ENCODE assay signal across 10 cellular contexts in the genomic region with DNA sequence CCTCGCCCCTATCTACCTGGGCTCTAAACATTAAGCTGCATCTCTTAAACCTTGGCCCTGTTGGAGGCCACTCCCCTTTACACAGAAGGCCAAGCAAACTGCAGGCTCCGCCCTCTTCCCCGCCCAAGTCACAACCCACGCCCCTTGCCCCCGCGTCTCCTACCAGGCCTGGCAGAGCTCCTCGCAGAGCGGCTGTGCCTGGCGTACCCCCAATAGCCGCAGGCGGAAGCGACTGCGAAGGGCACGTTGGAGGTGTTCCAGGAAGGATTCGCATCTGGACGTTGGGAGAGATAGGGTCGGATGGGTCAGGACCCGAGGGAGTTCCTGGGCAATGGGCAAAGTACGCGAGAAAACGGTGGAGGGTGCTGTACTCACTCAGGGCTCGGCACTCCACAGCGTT. TPM values are rescaled to one million over a fixed set of nuclear protein-coding genes. Genes with fewer than 3 reads are reported as not detected.
DNase-seq lines count a peak whose midpoint lies in the region; ATAC-seq, FAIRE-seq and TF ChIP-seq lines count a peak whose summit lies in the region.
"Had no signal": no experiment of that assay in that cellular context is flagged by ENCODE, and none has a peak within 500 bp of the region (broad histone marks: within the 10 kb centered on the region; RNA-seq: fewer than 3 reads in every experiment).

No MANE protein-coding gene starts in this region.

- TF ChIP-seq EP300 in GM12878 (IDR thresholded peaks at IDR 0.05; ENCODE audit: borderline replicate concordance in 1 of 2, control insufficient read depth in 1 of 2, low read depth in 2 of 2, low read length in 2 of 2), result no peak

- TF ChIP-seq CTCF in GM12878 (IDR thresholded peaks at IDR 0.05 in 2 of 3, conservative IDR thresholded peaks at IDR 0.05 in 1 of 3; ENCODE audit: control insufficient read depth in 2 of 3, extremely low read depth in 1 of 3, insufficient read depth in 1 of 3, low read depth in 3 of 3, low read length in 3 of 3), result no peak

- POLR2A ChIA-PET in GM12878 (lab: Charles Lee), result no interaction called here

- SMC1A ChIA-PET in GM12878 (lab: Charles Lee; ENCODE audit: uncharacterized antibody, unreplicated experiment), result interaction anchor here (0.6 kb wide), 1 partner anchor 1460 kb away, joined by 3 read pairs; no protein-coding TSS in a partner anchor

- no peak overlapping the region for H3K4me2 ChIP-seq in GM12878 (ENCODE audit: control insufficient read depth, insufficient read depth)

- peaks cover 2 to 7% of the 10 kb centered on the region in 2 experiments; a peak in 1 of 4 replicates for H3K27me3 ChIP-seq in GM12878 (replicated peaks in 1 of 2; ENCODE audit: control insufficient read depth in 2 of 2, insufficient read depth in 2 of 2, low read length in 1 of 2)

- no peak overlapping the region for H3K4me3 ChIP-seq in GM12878

- H3K79me2 ChIP-seq in GM12878 (ENCODE audit: control insufficient read depth, insufficient read depth, low read length), result no peaks in the 10 kb centered on the region

- no peak overlapping the region for H2AFZ ChIP-seq in GM12878 (ENCODE audit: control insufficient read depth, low read depth, low read length)

- H3K9ac ChIP-seq in GM12878 (ENCODE audit: control insufficient read depth, insufficient read depth, low read length), result no peak overlapping the region

- H3K27me3 Mint-ChIP-seq in activated T-cell treated with anti-CD3 and anti-CD28 coated beads, Interleukin-2, amount 50 U/mL, for 24 hours, result peaks cover 88% of the 10 kb centered on the region

- H3K27ac ChIP-seq in GM12878 (ENCODE audit: control insufficient read depth, insufficient read depth), result no peak overlapping the region

- H4K20me1 ChIP-seq in GM12878 (ENCODE audit: control insufficient read depth, insufficient read depth), result no peaks in the 10 kb centered on the region

- intact Hi-C loops in GM12878 (cut with micrococcal nuclease; ENCODE audit: unreplicated experiment), result no loop called here
- intact Hi-C loops in left ventricle myocardium superior (cut with micrococcal nuclease), result no loop called here

- ATAC-seq in GM12878 (peak; percentile 84), GM18858 (IDR thresholded peaks at IDR 0.05; ENCODE audit: unreplicated experiment) (no peak), left ventricle myocardium superior (no peak)
- peak; percentile 59 for ATAC-seq in stimulated activated effector memory CD8-positive, alpha-beta T cell treated with anti-CD3 and anti-CD28 coated beads, Interleukin-12 subunit alpha, Interleukin-12 subunit beta, amount 100 ng/mL, for 72 hours

- CTCF ChIA-PET in GM12878 (lab: Yijun Ruan, JAX), result interaction anchor here (0.6 to 4.2 kb wide), 4 partner anchors 9 to 137 kb away, joined by 3 to 19 read pairs (median 5); no protein-coding TSS in a partner anchor

- peak; percentile 51 for DNase-seq in activated T-cell treated with anti-CD3 and anti-CD28 coated beads, Interleukin-2, amount 50 U/mL, for 24 hours
- DNase-seq in activated T-cell treated with anti-CD3 and anti-CD28 coated beads for 4 hours, result no peak
- peak; percentile 28 for DNase-seq in NCI-H226
- no peak for DNase-seq in GM12878 (ENCODE audit: low read depth, low spot score)
- peak in 1 of 2 donors; percentile 64 for DNase-seq in stimulated activated effector memory CD8-positive, alpha-beta T cell treated with anti-CD3 and anti-CD28 coated beads, Interleukin-12 subunit alpha, Interleukin-12 subunit beta, amount 100 ng/mL, for 72 hours (ENCODE audit: low spot score in 2 of 2)
- DNase-seq in hepatic stellate cell (ENCODE audit: low spot score), result no peak
- no peak for DNase-seq in left ventricle myocardium superior
- DNase-seq: NCI-H1048 had no signal

- RAD21 ChIA-PET in GM12878 (lab: Charles Lee; ENCODE audit: unreplicated experiment), result interaction anchor here (1.1 kb wide), 2 partner anchors 32 to 68 kb away, joined by 3 read pairs; no protein-coding TSS in a partner anchor

- H3K4me1 Mint-ChIP-seq in activated T-cell treated with anti-CD3 and anti-CD28 coated beads, Interleukin-2, amount 50 U/mL, for 24 hours (ENCODE audit: low read depth), result peaks cover 17% of the 10 kb centered on the region
- H3K4me1 Mint-ChIP-seq in stimulated activated effector memory CD8-positive, alpha-beta T cell treated with anti-CD3 and anti-CD28 coated beads, Interleukin-12 subunit alpha, Interleukin-12 subunit beta, amount 100 ng/mL, for 72 hours, result peaks cover 33% of the 10 kb centered on the region

- H3K9me3 ChIP-seq in GM12878 (replicated peaks; ENCODE audit: control insufficient read depth, insufficient read depth, low read length), result no peaks in the 10 kb centered on the region

- no peak overlapping the region for H3K4me3 Mint-ChIP-seq in activated T-cell treated with anti-CD3 and anti-CD28 coated beads, Interleukin-2, amount 50 U/mL, for 24 hours
- H3K4me3 Mint-ChIP-seq in stimulated activated effector memory CD8-positive, alpha-beta T cell treated with anti-CD3 and anti-CD28 coated beads, Interleukin-12 subunit alpha, Interleukin-12 subunit beta, amount 100 ng/mL, for 72 hours, result no peak overlapping the region
- H3K4me3 Mint-ChIP-seq: CD4-positive, CD25-positive, alpha-beta regulatory T cell had no signal

- in situ Hi-C loops in GM12878 (cut with MboI), result no loop called here

- no peak overlapping the region for H3K27ac Mint-ChIP-seq in activated T-cell treated with anti-CD3 and anti-CD28 coated beads, Interleukin-2, amount 50 U/mL, for 24 hours
- H3K27ac Mint-ChIP-seq in stimulated activated effector memory CD8-positive, alpha-beta T cell treated with anti-CD3 and anti-CD28 coated beads, Interleukin-12 subunit alpha, Interleukin-12 subunit beta, amount 100 ng/mL, for 72 hours, result no peak overlapping the region
- H3K27ac Mint-ChIP-seq: CD4-positive, CD25-positive, alpha-beta regulatory T cell had no signal

- H3K9me3 Mint-ChIP-seq in activated T-cell treated with anti-CD3 and anti-CD28 coated beads, Interleukin-2, amount 50 U/mL, for 24 hours, result no peaks in the 10 kb centered on the region
- no peaks in the 10 kb centered on the region for H3K9me3 Mint-ChIP-seq in stimulated activated effector memory CD8-positive, alpha-beta T cell treated with anti-CD3 and anti-CD28 coated beads, Interleukin-12 subunit alpha, Interleukin-12 subunit beta, amount 100 ng/mL, for 72 hours

- FAIRE-seq in GM12878 (lab: Jason Lieb, UNC), result no peak

- no peak for TF ChIP-seq RAD21 in GM12878 (IDR thresholded peaks at IDR 0.05; ENCODE audit: insufficient read depth, low read depth, low read length)

- no TSS peak for BruUV-seq in GM12878 (replicated peaks; lab: Mats Ljungman, UMichigan)

- WGBS in GM12878 (ENCODE audit: insufficient coverage, insufficient replicate concordance, low lambda C conversion rate, missing lambda C conversion rate), result 30% methylated on average over 23 of the region's 23 CpGs

- TF ChIP-seq POLR2A in GM12878 (IDR thresholded peaks at IDR 0.05; ENCODE audit: low read depth, low read length), result no peak

- no peaks in the 10 kb centered on the region for H3K4me1 ChIP-seq in GM12878 (ENCODE audit: control insufficient read depth, insufficient read depth, low read length)

- no peaks in the 10 kb centered on the region for H3K36me3 ChIP-seq in GM12878 (ENCODE audit: control insufficient read depth in 2 of 2, insufficient read depth in 2 of 2, low read length in 1 of 2)

- H3K36me3 Mint-ChIP-seq in activated T-cell treated with anti-CD3 and anti-CD28 coated beads, Interleukin-2, amount 50 U/mL, for 24 hours (ENCODE audit: low read depth), result no peaks in the 10 kb centered on the region
- H3K36me3 Mint-ChIP-seq in stimulated activated effector memory CD8-positive, alpha-beta T cell treated with anti-CD3 and anti-CD28 coated beads, Interleukin-12 subunit alpha, Interleukin-12 subunit beta, amount 100 ng/mL, for 72 hours, result no peaks in the 10 kb centered on the region
- H3K36me3 Mint-ChIP-seq: CD4-positive, CD25-positive, alpha-beta regulatory T cell had no signal

RNA-seq across cellular contexts. Expression of gene RTBDN, which starts 5.9 kb away (rescaled TPM):
- not detected in 2 replicates for total RNA-seq in GM12878 (2013; cell fraction: nucleolus; rRNA removed)
- total RNA-seq in GM12878 (2014; rRNA removed), result 0.45 and 0.87 TPM in 2 replicates
- total RNA-seq in GM12878 (2014; rRNA removed; fragmentation: Illumina TruSeq; extraction: Trizol), result not detected in 2 replicates
- not detected in 2 replicates for total RNA-seq in GM12878 (2021)
- polyA plus RNA-seq in GM12878 (2011; ENCODE audit: low read depth), result not detected
- polyA plus RNA-seq in GM12878 (2011; rRNA removed), result not detected in 2 replicates
- polyA plus RNA-seq in GM12878 (2011; cell fraction: cytosol; rRNA removed), result not detected in 2 replicates
- polyA plus RNA-seq in GM12878 (2011; cell fraction: nucleus; rRNA removed), result not detected in 2 replicates
- polyA plus RNA-seq in GM12878 (2012), result not detected in 2 replicates
- polyA plus RNA-seq in GM12878 (2014; fragmentation: Illumina TruSeq; extraction: Trizol), result not detected in 2 replicates
- polyA plus RNA-seq in GM12878 (2014; fragmentation: Nextera tagmentation; extraction: Ambion mirVana), result not detected
- not detected in 2 replicates for polyA plus RNA-seq in GM12878 (2014; rRNA removed)
- not detected for polyA plus RNA-seq in GM12878 (2016; fragmentation: Nextera tagmentation; extraction: Ambion mirVana)
- polyA minus RNA-seq in GM12878 (2011; rRNA and poly(A)+ RNA removed), result not detected in 2 replicates
- not detected in 2 replicates for polyA minus RNA-seq in GM12878 (2011; cell fraction: cytosol; rRNA and poly(A)+ RNA removed)
- not detected in 2 replicates for polyA minus RNA-seq in GM12878 (2011; cell fraction: nucleus; rRNA and poly(A)+ RNA removed)
- total RNA-seq in left ventricle myocardium superior, result not detected
- total RNA-seq: CD4-positive, CD25-positive, alpha-beta regulatory T cell had no signal
- polyA plus RNA-seq: CD4-positive, CD25-positive, alpha-beta regulatory T cell had no signal

RNA-seq across cellular contexts. Expression of gene MAST1, which starts 9.8 kb away (rescaled TPM):
- 4.0 and 4.9 TPM in 2 replicates for total RNA-seq in GM12878 (2013; cell fraction: nucleolus; rRNA removed)
- total RNA-seq in GM12878 (2014; rRNA removed) (0.11 and 0.79 TPM in 2 replicates), GM12878 (2014; rRNA removed; fragmentation: Illumina TruSeq; extraction: Trizol) (0.18 and 0.23 TPM in 2 replicates), GM12878 (2021) (0.44 and 0.85 TPM in 2 replicates), left ventricle myocardium superior (0.12 TPM)
- polyA plus RNA-seq in GM12878 (2011; ENCODE audit: low read depth), result 0.73 TPM
- polyA plus RNA-seq in GM12878 (2011; rRNA removed) (0.10 and 0.57 TPM in 2 replicates), GM12878 (2014; fragmentation: Illumina TruSeq; extraction: Trizol) (0.38 TPM in 1 of 2 replicates, not detected in the other), GM12878 (2014; fragmentation: Nextera tagmentation; extraction: Ambion mirVana) (under 1 TPM in 1 of 2 experiments, not detected in 1; 0.08 TPM), GM12878 (2014; rRNA removed) (0.68 and 1.3 TPM in 2 replicates), GM12878 (2016; fragmentation: Nextera tagmentation; extraction: Ambion mirVana) (under 1 TPM; 0.33 to 0.54 TPM)
- polyA plus RNA-seq in GM12878 (2011; cell fraction: cytosol; rRNA removed), result 0.10 and 0.15 TPM in 2 replicates
- polyA plus RNA-seq in GM12878 (2011; cell fraction: nucleus; rRNA removed), result 0.54 and 1.0 TPM in 2 replicates
- 1.1 TPM in 2 replicates for polyA plus RNA-seq in GM12878 (2012)
- 0.41 TPM in 1 of 2 replicates, not detected in the other for polyA minus RNA-seq in GM12878 (2011; rRNA and poly(A)+ RNA removed)
- not detected in 2 replicates for polyA minus RNA-seq in GM12878 (2011; cell fraction: cytosol; rRNA and poly(A)+ RNA removed)
- 0.60 TPM in 1 of 2 replicates, not detected in the other for polyA minus RNA-seq in GM12878 (2011; cell fraction: nucleus; rRNA and poly(A)+ RNA removed)

RNA-seq across cellular contexts. Expression of gene RNASEH2A, which starts 22.1 kb away (rescaled TPM):
- 11.0 and 13.0 TPM in 2 replicates for total RNA-seq in GM12878 (2013; cell fraction: nucleolus; rRNA removed)
- 41.7 and 46.9 TPM in 2 replicates for total RNA-seq in GM12878 (2014; rRNA removed)
- 35.2 and 39.6 TPM in 2 replicates for total RNA-seq in GM12878 (2014; rRNA removed; fragmentation: Illumina TruSeq; extraction: Trizol)
- 41.2 and 43.8 TPM in 2 replicates for total RNA-seq in GM12878 (2021)
- 10.0 TPM for polyA plus RNA-seq in GM12878 (2011; ENCODE audit: low read depth)
- polyA plus RNA-seq in GM12878 (2011; rRNA removed), result 20.3 and 35.4 TPM in 2 replicates
- polyA plus RNA-seq in GM12878 (2011; cell fraction: cytosol; rRNA removed), result 72.8 and 73.4 TPM in 2 replicates
- 36.7 and 45.4 TPM in 2 replicates for polyA plus RNA-seq in GM12878 (2011; cell fraction: nucleus; rRNA removed)
- 24.3 and 28.4 TPM in 2 replicates for polyA plus RNA-seq in GM12878 (2012)
- 10.4 and 30.7 TPM in 2 replicates for polyA plus RNA-seq in GM12878 (2014; fragmentation: Illumina TruSeq; extraction: Trizol)
- polyA plus RNA-seq in GM12878 (2014; fragmentation: Nextera tagmentation; extraction: Ambion mirVana), result 10 to 100 TPM; 17.4 to 19.1 TPM
- 54.4 and 65.3 TPM in 2 replicates for polyA plus RNA-seq in GM12878 (2014; rRNA removed)
- polyA plus RNA-seq in GM12878 (2016; fragmentation: Nextera tagmentation; extraction: Ambion mirVana), result 100 to 1,000 TPM in 1 of 2 experiments, 10 to 100 TPM in 1; 95.0 to 103 TPM
- polyA minus RNA-seq in GM12878 (2011; rRNA and poly(A)+ RNA removed), result 43.2 and 60.1 TPM in 2 replicates
- polyA minus RNA-seq in GM12878 (2011; cell fraction: cytosol; rRNA and poly(A)+ RNA removed), result 21.4 and 24.6 TPM in 2 replicates
- polyA minus RNA-seq in GM12878 (2011; cell fraction: nucleus; rRNA and poly(A)+ RNA removed), result 9.1 and 17.9 TPM in 2 replicates
- 4.5 TPM for total RNA-seq in left ventricle myocardium superior

RNA-seq across cellular contexts. Expression of gene THSD8, which starts 26.6 kb away (rescaled TPM):
- total RNA-seq in GM12878 (2013; cell fraction: nucleolus; rRNA removed), result not detected in 2 replicates
- total RNA-seq in GM12878 (2014; rRNA removed) (not detected in 2 replicates), GM12878 (2014; rRNA removed; fragmentation: Illumina TruSeq; extraction: Trizol) (0.69 TPM in 1 of 2 replicates, not detected in the other), GM12878 (2021) (25.1 and 30.0 TPM in 2 replicates), left ventricle myocardium superior (2.2 TPM)
- 3.9 TPM for polyA plus RNA-seq in GM12878 (2011; ENCODE audit: low read depth)
- polyA plus RNA-seq in GM12878 (2011; rRNA removed) (5.6 and 8.8 TPM in 2 replicates), GM12878 (2014; fragmentation: Illumina TruSeq; extraction: Trizol) (10.9 and 12.5 TPM in 2 replicates), GM12878 (2014; fragmentation: Nextera tagmentation; extraction: Ambion mirVana) (10 to 100 TPM; 10.5 to 30.6 TPM), GM12878 (2014; rRNA removed) (0.11 and 0.24 TPM in 2 replicates), GM12878 (2016; fragmentation: Nextera tagmentation; extraction: Ambion mirVana) (10 to 100 TPM; 30.6 to 32.3 TPM)
- polyA plus RNA-seq in GM12878 (2011; cell fraction: cytosol; rRNA removed), result 0.33 and 0.57 TPM in 2 replicates
- polyA plus RNA-seq in GM12878 (2011; cell fraction: nucleus; rRNA removed), result 0.19 TPM in 1 of 2 replicates, not detected in the other
- polyA plus RNA-seq in GM12878 (2012), result 7.8 and 13.1 TPM in 2 replicates
- polyA minus RNA-seq in GM12878 (2011; rRNA and poly(A)+ RNA removed), result 1.5 TPM in 1 of 2 replicates, not detected in the other
- polyA minus RNA-seq in GM12878 (2011; cell fraction: cytosol; rRNA and poly(A)+ RNA removed), result not detected in 2 replicates
- polyA minus RNA-seq in GM12878 (2011; cell fraction: nucleus; rRNA and poly(A)+ RNA removed), result not detected in 2 replicates

RNA-seq across cellular contexts. Expression of gene PRDX2, which starts 26.9 kb away (rescaled TPM):
- total RNA-seq in GM12878 (2013; cell fraction: nucleolus; rRNA removed), result 52.5 and 53.2 TPM in 2 replicates
- total RNA-seq in GM12878 (2014; rRNA removed), result 367 and 392 TPM in 2 replicates
- 230 and 258 TPM in 2 replicates for total RNA-seq in GM12878 (2014; rRNA removed; fragmentation: Illumina TruSeq; extraction: Trizol)
- total RNA-seq in GM12878 (2021), result 274 and 279 TPM in 2 replicates
- 150 TPM for polyA plus RNA-seq in GM12878 (2011; ENCODE audit: low read depth)
- polyA plus RNA-seq in GM12878 (2011; rRNA removed), result 45.7 and 93.0 TPM in 2 replicates
- polyA plus RNA-seq in GM12878 (2011; cell fraction: cytosol; rRNA removed), result 234 and 251 TPM in 2 replicates
- 136 and 184 TPM in 2 replicates for polyA plus RNA-seq in GM12878 (2011; cell fraction: nucleus; rRNA removed)
- polyA plus RNA-seq in GM12878 (2012), result 214 and 229 TPM in 2 replicates
- polyA plus RNA-seq in GM12878 (2014; fragmentation: Illumina TruSeq; extraction: Trizol), result 110 and 338 TPM in 2 replicates
- polyA plus RNA-seq in GM12878 (2014; fragmentation: Nextera tagmentation; extraction: Ambion mirVana), result 100 to 1,000 TPM; 670 to 812 TPM
- polyA plus RNA-seq in GM12878 (2014; rRNA removed), result 327 and 338 TPM in 2 replicates
- 100 to 1,000 TPM; 349 to 384 TPM for polyA plus RNA-seq in GM12878 (2016; fragmentation: Nextera tagmentation; extraction: Ambion mirVana)
- 69.4 and 109 TPM in 2 replicates for polyA minus RNA-seq in GM12878 (2011; rRNA and poly(A)+ RNA removed)
- 53.4 and 56.9 TPM in 2 replicates for polyA minus RNA-seq in GM12878 (2011; cell fraction: cytosol; rRNA and poly(A)+ RNA removed)
- polyA minus RNA-seq in GM12878 (2011; cell fraction: nucleus; rRNA and poly(A)+ RNA removed), result 26.4 and 43.7 TPM in 2 replicates
- total RNA-seq in left ventricle myocardium superior, result 750 TPM

Comparison
In these comparisons a context has a peak if more than half of its experiments do, and no peak if none do; other contexts are left out.
1. DNase-seq: peak in activated T-cell treated with anti-CD3 and anti-CD28 coated beads, Interleukin-2, amount 50 U/mL, for 24 hours (single experiment) and NCI-H226 (single experiment); none in activated T-cell treated with anti-CD3 and anti-CD28 coated beads for 4 hours (single experiment), GM12878 (single experiment), hepatic stellate cell (single experiment) and left ventricle myocardium superior (single experiment).
2. ATAC-seq: peak in GM12878 (single experiment) and stimulated activated effector memory CD8-positive, alpha-beta T cell treated with anti-CD3 and anti-CD28 coated beads, Interleukin-12 subunit alpha, Interleukin-12 subunit beta, amount 100 ng/mL, for 72 hours (single experiment); none in GM18858 (single experiment) and left ventricle myocardium superior (single experiment).